Comparison of ENCODE assay signal across 12 cellular contexts in the genomic region with DNA sequence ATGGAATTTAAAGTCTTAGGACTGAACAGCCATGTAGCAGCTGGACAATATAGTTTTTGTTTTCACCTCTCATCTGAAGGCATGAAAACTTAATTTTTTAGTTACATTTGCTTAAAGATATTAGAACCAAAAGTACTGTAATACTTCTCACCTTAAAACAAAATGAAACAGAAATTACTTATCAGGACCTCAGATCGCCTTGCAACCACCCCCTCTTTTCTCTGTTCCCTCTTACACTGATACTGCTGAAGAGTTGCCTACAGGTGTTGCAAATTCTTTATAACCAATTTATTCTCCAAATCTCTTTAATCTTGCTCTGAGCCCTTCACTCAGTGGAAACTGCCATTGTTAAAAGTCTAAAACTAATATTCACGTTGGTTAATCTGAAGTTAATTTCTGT.
DNase-seq lines count a peak whose midpoint lies in the region; ATAC-seq, FAIRE-seq and TF ChIP-seq lines count a peak whose summit lies in the region.
"Had no signal": no experiment of that assay in that cellular context is flagged by ENCODE, and none has a peak within 500 bp of the region (broad histone marks: within the 10 kb centered on the region; RNA-seq: fewer than 3 reads in every experiment).

No MANE protein-coding gene starts in this region.

- no peaks in the 10 kb centered on the region for H3K4me1 Mint-ChIP-seq in Calu3 (ENCODE audit: low read depth, unreplicated experiment)
- H3K4me1 Mint-ChIP-seq: H9; stimulated activated memory B cell treated with anti-CD40 and anti-IgM and Interleukin-4, amounts not matched to agents 10 μg/mL and 1 μg/mL and 100 μg/mL, for 72 hours had no signal

- DNase-seq in GM18507 (ENCODE audit: extremely low spot score, insufficient read length, low read depth) (no peak), epidermal melanocyte (ENCODE audit: insufficient read length, low spot score) (no peak), foreskin keratinocyte (no peak), Calu3 (no peak)
- DNase-seq in stimulated activated CD4-positive, alpha-beta T cell treated with anti-CD3 and anti-CD28 coated beads, Interleukin-4, amount 100 ng/mL, for 24 hours: no peak
- DNase-seq: H9, Peyer's patch had no signal

- peak; percentile 73 for FAIRE-seq in GM18507 (lab: Jason Lieb, UNC)

- H3K4me1 ChIP-seq in foreskin keratinocyte: no peaks in the 10 kb centered on the region
- H3K4me1 ChIP-seq: Peyer's patch had no signal

- BruUV-seq in Calu3 (replicated peaks; lab: Mats Ljungman, UMichigan): no TSS peak

- no peaks in the 10 kb centered on the region for H3K9me3 Mint-ChIP-seq in Calu3 (ENCODE audit: low read depth, unreplicated experiment)
- H3K9me3 Mint-ChIP-seq: H9 had no signal

- no peak overlapping the region for H3K27ac ChIP-seq in foreskin keratinocyte
- H3K27ac ChIP-seq: Peyer's patch had no signal

- intact Hi-C loops in Calu3 (cut with micrococcal nuclease; ENCODE audit: unreplicated experiment): no loop called here

- CTCF ChIA-PET in Calu3 (lab: Charles Lee): no interaction called here

- no peaks in the 10 kb centered on the region for H3K36me3 Mint-ChIP-seq in Calu3 (ENCODE audit: insufficient read depth, unreplicated experiment)
- H3K36me3 Mint-ChIP-seq: activated naive CD4-positive, alpha-beta T cell treated with anti-CD3 and anti-CD28 coated beads, Interleukin-2, amount 50 U/mL, for 72 hours; stimulated activated memory B cell treated with anti-CD40 and anti-IgM and Interleukin-4, amounts not matched to agents 10 μg/mL and 1 μg/mL and 100 μg/mL, for 72 hours had no signal

- TF ChIP-seq CTCF in foreskin keratinocyte (conservative IDR thresholded peaks at IDR 0.05) (no peak), Calu3 (IDR thresholded peaks at IDR 0.05; ENCODE audit: unreplicated experiment) (no peak)

- no peak overlapping the region for H3K4me3 Mint-ChIP-seq in Calu3 (ENCODE audit: low read depth, unreplicated experiment)
- H3K4me3 Mint-ChIP-seq: H9; stimulated activated memory B cell treated with anti-CD40 and anti-IgM and Interleukin-4, amounts not matched to agents 10 μg/mL and 1 μg/mL and 100 μg/mL, for 72 hours had no signal

- H3K27me3 ChIP-seq in foreskin keratinocyte: no peaks in the 10 kb centered on the region
- H3K27me3 ChIP-seq: Peyer's patch had no signal

- ATAC-seq in GM19463 (IDR thresholded peaks at IDR 0.05; ENCODE audit: unreplicated experiment) (peak; percentile 97), HG02798 (IDR thresholded peaks at IDR 0.05; ENCODE audit: poor library complexity, unreplicated experiment) (peak; percentile 100), HG03378 (IDR thresholded peaks at IDR 0.05; ENCODE audit: unreplicated experiment) (peak; percentile 99), foreskin keratinocyte (no peak)
- ATAC-seq: activated naive CD4-positive, alpha-beta T cell treated with anti-CD3 and anti-CD28 coated beads, Interleukin-2, amount 50 U/mL, for 72 hours; stimulated activated memory B cell treated with anti-CD40 and anti-IgM and Interleukin-4, amounts not matched to agents 10 μg/mL and 1 μg/mL and 100 μg/mL, for 72 hours had no signal

- no peak overlapping the region for H3K27ac Mint-ChIP-seq in Calu3 (ENCODE audit: unreplicated experiment)
- H3K27ac Mint-ChIP-seq: activated naive CD4-positive, alpha-beta T cell treated with anti-CD3 and anti-CD28 coated beads, Interleukin-2, amount 50 U/mL, for 72 hours; H9; stimulated activated memory B cell treated with anti-CD40 and anti-IgM and Interleukin-4, amounts not matched to agents 10 μg/mL and 1 μg/mL and 100 μg/mL, for 72 hours had no signal

- H3K27me3 Mint-ChIP-seq in Calu3 (ENCODE audit: unreplicated experiment): no peaks in the 10 kb centered on the region
- H3K27me3 Mint-ChIP-seq: stimulated activated memory B cell treated with anti-CD40 and anti-IgM and Interleukin-4, amounts not matched to agents 10 μg/mL and 1 μg/mL and 100 μg/mL, for 72 hours had no signal
